In genomic region chr17:47687328-47687690, GRCh38 we compare ENCODE assay signal across 17 cellular contexts. TPM values are rescaled to one million over a fixed set of nuclear protein-coding genes. Genes with fewer than 3 reads are reported as not detected.
DNase-seq lines count a peak whose midpoint lies in the region; ATAC-seq, FAIRE-seq and TF ChIP-seq lines count a peak whose summit lies in the region.
"Had no signal": no experiment of that assay in that cellular context is flagged by ENCODE, and none has a peak within 500 bp of the region (broad histone marks: within the 10 kb centered on the region; RNA-seq: fewer than 3 reads in every experiment).

No MANE protein-coding gene starts in this region.

- TF ChIP-seq EP300 in GM12878 (IDR thresholded peaks at IDR 0.05; ENCODE audit: borderline replicate concordance in 1 of 2, control insufficient read depth in 1 of 2, low read depth in 2 of 2, low read length in 2 of 2) = no peak
- TF ChIP-seq EP300 in transverse colon (IDR thresholded peaks at IDR 0.05; ENCODE audit: low read depth) = no peak

- no peaks in the 10 kb centered on the region for H3K9me3 Mint-ChIP-seq in neural crest cell
- H3K9me3 Mint-ChIP-seq: dendritic cell treated with granulocyte-macrophage colony-stimulating factor and Interleukin-4, amounts not matched to agents 40 ng/mL and 50 ng/mL, for 4 days; T-helper 2 cell treated with Interferon-gamma antibody and Interleukin-4, amounts not matched to agents 5 μg/mL and 100 μg/mL, for 36 hours had no signal

- H2AFZ ChIP-seq in GM12878 (ENCODE audit: control insufficient read depth, low read depth, low read length) = no peak overlapping the region

- RAD21 ChIA-PET in GM12878 (lab: Charles Lee; ENCODE audit: unreplicated experiment) = interaction anchor here (1.1 kb wide), 1 partner anchor 24 kb away, joined by 3 read pairs; no protein-coding TSS in a partner anchor

- no peak for TF ChIP-seq RAD21 in GM12878 (IDR thresholded peaks at IDR 0.05; ENCODE audit: insufficient read depth, low read depth, low read length)

- intact Hi-C loops in GM12878 (cut with micrococcal nuclease; ENCODE audit: unreplicated experiment) = no loop called here
- intact Hi-C loops in transverse colon (cut with DNase I; ENCODE audit: low total_unique reads) = no loop called here

- H3K36me3 ChIP-seq in HUES48 (ENCODE audit: control insufficient read depth, insufficient read depth, low read length) = peaks cover 36% of the 10 kb centered on the region
- H3K36me3 ChIP-seq in GM12878 (ENCODE audit: control insufficient read depth in 2 of 2, insufficient read depth in 2 of 2, low read length in 1 of 2) = peaks cover 10 to 17% of the 10 kb centered on the region in 2 experiments
- H3K36me3 ChIP-seq in transverse colon = peaks cover 0 to 25% (median 2%) of the 10 kb centered on the region in 4 donors

- no peak overlapping the region for H3K27ac Mint-ChIP-seq in neural crest cell (ENCODE audit: unreplicated experiment)
- H3K27ac Mint-ChIP-seq: B cell; dendritic cell treated with granulocyte-macrophage colony-stimulating factor and Interleukin-4, amounts not matched to agents 40 ng/mL and 50 ng/mL, for 4 days; T-helper 2 cell treated with Interferon-gamma antibody and Interleukin-4, amounts not matched to agents 5 μg/mL and 100 μg/mL, for 36 hours had no signal

- peaks cover 11% of the 10 kb centered on the region for H3K4me1 Mint-ChIP-seq in neural crest cell

- no peak overlapping the region for H3K9ac ChIP-seq in HUES48 (ENCODE audit: low read depth, low read length)
- H3K9ac ChIP-seq in GM12878 (ENCODE audit: control insufficient read depth, insufficient read depth, low read length) = no peak overlapping the region

- peaks cover 28% of the 10 kb centered on the region for H3K36me3 Mint-ChIP-seq in neural crest cell (ENCODE audit: low read depth)

- H3K27me3 Mint-ChIP-seq in neural crest cell (ENCODE audit: low read depth) = peaks cover 2% of the 10 kb centered on the region
- H3K27me3 Mint-ChIP-seq: B cell had no signal

- BruUV-seq in GM12878 (replicated peaks; lab: Mats Ljungman, UMichigan) = no TSS peak

- TF ChIP-seq POLR2A in GM12878 (IDR thresholded peaks at IDR 0.05; ENCODE audit: low read depth, low read length) = no peak
- TF ChIP-seq POLR2A in transverse colon (IDR thresholded peaks at IDR 0.05) = no peak

- CTCF ChIA-PET in GM12878 (lab: Yijun Ruan, JAX) = interaction anchor here (1.1 to 1.8 kb wide), 3 partner anchors 11 to 116 kb away, joined by 3 to 5 read pairs (median 3); no protein-coding TSS in a partner anchor

- H3K4me3 ChIP-seq in HUES48 (ENCODE audit: low read depth, low read length) (no peak overlapping the region), GM12878 (no peak overlapping the region), transverse colon (no peak overlapping the region)
- H3K4me3 ChIP-seq: esophagus squamous epithelium, left lung had no signal

- peaks cover 18% of the 10 kb centered on the region for H3K4me1 ChIP-seq in HUES48 (ENCODE audit: control insufficient read depth, insufficient read depth, low read length)
- H3K4me1 ChIP-seq in GM12878 (ENCODE audit: control insufficient read depth, insufficient read depth, low read length) = no peaks in the 10 kb centered on the region
- peaks cover 0 to 10% (median under 1%) of the 10 kb centered on the region in 4 donors for H3K4me1 ChIP-seq in transverse colon

- peak overlapping the region; percentile 1 for H3K4me3 Mint-ChIP-seq in neural crest cell
- H3K4me3 Mint-ChIP-seq: B cell; dendritic cell treated with granulocyte-macrophage colony-stimulating factor and Interleukin-4, amounts not matched to agents 40 ng/mL and 50 ng/mL, for 4 days; naive thymus-derived CD4-positive, alpha-beta T cell; T-helper 2 cell treated with Interferon-gamma antibody and Interleukin-4, amounts not matched to agents 5 μg/mL and 100 μg/mL, for 36 hours had no signal

- SMC1A ChIA-PET in GM12878 (lab: Charles Lee; ENCODE audit: uncharacterized antibody, unreplicated experiment) = interaction anchor here (1.0 to 1.6 kb wide), 3 partner anchors 8 to 23 kb away, joined by 3 to 8 read pairs (median 4); no protein-coding TSS in a partner anchor

- no peak for TF ChIP-seq CTCF in C4-2B (conservative IDR thresholded peaks at IDR 0.05)
- no peak for TF ChIP-seq CTCF in GM12878 (IDR thresholded peaks at IDR 0.05 in 2 of 3, conservative IDR thresholded peaks at IDR 0.05 in 1 of 3; ENCODE audit: control insufficient read depth in 2 of 3, extremely low read depth in 1 of 3, insufficient read depth in 1 of 3, low read depth in 3 of 3, low read length in 3 of 3)
- no peak for TF ChIP-seq CTCF in neural crest cell (conservative IDR thresholded peaks at IDR 0.05)
- no peak for TF ChIP-seq CTCF in transverse colon (IDR thresholded peaks at IDR 0.05)

- DNase-seq in GM12878 (ENCODE audit: low read depth, low spot score) (no peak), neural crest cell (ENCODE audit: low read depth, low spot score) (no peak), EL (no peak), C1 segment of cervical spinal cord (lab: John Stamatoyannopoulos, UW) (no peak), transverse colon (no peak)
- DNase-seq: activated CD4-positive, alpha-beta T cell treated with anti-CD3 and anti-CD28 coated beads for 4 hours; activated T-cell treated with anti-CD3 and anti-CD28 coated beads, Interleukin-2, amount 50 U/mL, for 48 hours; esophagus squamous epithelium; left lung; NCI-H146; stimulated activated CD4-positive, alpha-beta T cell treated with anti-CD3 and anti-CD28 coated beads, Interleukin-2, amount 100 ng/mL, for 48 hours had no signal

- in situ Hi-C loops in GM12878 (cut with MboI) (no loop called here), transverse colon (cut with MboI; ENCODE audit: low pct_ligation_motif_present in 1 of 4, low pct_unique_long_range_greater_than_20kb in 1 of 4, low sequenced_read_pairs in 3 of 4) (no loop called here)

- H3K9me3 ChIP-seq in HUES48 (ENCODE audit: control insufficient read depth, insufficient read depth, low read length) (no peaks in the 10 kb centered on the region), GM12878 (replicated peaks; ENCODE audit: control insufficient read depth, insufficient read depth, low read length) (no peaks in the 10 kb centered on the region), transverse colon (no peaks in the 10 kb centered on the region)
- H3K9me3 ChIP-seq: esophagus squamous epithelium, left lung had no signal

- no peaks in the 10 kb centered on the region; the same call in 1 of the 2 replicates for H4K20me1 ChIP-seq in GM12878 (ENCODE audit: control insufficient read depth, insufficient read depth)

- ATAC-seq in GM12878 = no peak
- ATAC-seq: naive thymus-derived CD4-positive, alpha-beta T cell had no signal

- H3K27me3 ChIP-seq in HUES48 (ENCODE audit: control insufficient read depth, insufficient read depth, low read length) (no peaks in the 10 kb centered on the region), GM12878 (replicated peaks in 1 of 2; ENCODE audit: control insufficient read depth in 2 of 2, insufficient read depth in 2 of 2, low read length in 1 of 2) (no peaks in the 10 kb centered on the region), transverse colon (no peaks in the 10 kb centered on the region)
- H3K27me3 ChIP-seq: esophagus squamous epithelium, left lung had no signal

- no peak for FAIRE-seq in GM12878 (lab: Jason Lieb, UNC)

- no peaks in the 10 kb centered on the region for H3K79me2 ChIP-seq in GM12878 (ENCODE audit: control insufficient read depth, insufficient read depth, low read length)

- no peak overlapping the region for H3K4me2 ChIP-seq in GM12878 (ENCODE audit: control insufficient read depth, insufficient read depth)

- POLR2A ChIA-PET in GM12878 (lab: Charles Lee) = interaction anchor here (1.7 kb wide), 1 partner anchor 38 kb away, joined by 5 read pairs; the partner anchor contains the start of gene KPNB1

- H3K27ac ChIP-seq in C4-2B (peak overlapping the region; percentile 25; the same call in 1 of the 2 replicates), HUES48 (ENCODE audit: low read depth, low read length) (peak overlapping the region; percentile 47), GM12878 (ENCODE audit: control insufficient read depth, insufficient read depth) (no peak overlapping the region), transverse colon (no peak overlapping the region)

RNA-seq across cellular contexts. Expression of gene TBKBP1, which starts 6.7 kb away (rescaled TPM):
- 10.4 and 10.6 TPM in 2 replicates for total RNA-seq in GM12878 (2013; cell fraction: nucleolus; rRNA removed)
- 0.11 and 0.23 TPM in 2 replicates for total RNA-seq in GM12878 (2014; rRNA removed)
- total RNA-seq in GM12878 (2014; rRNA removed; fragmentation: Illumina TruSeq; extraction: Trizol) = 0.18 and 0.85 TPM in 2 replicates
- total RNA-seq in GM12878 (2021) = 0.69 and 1.5 TPM in 2 replicates
- 0.79 TPM for polyA plus RNA-seq in GM12878 (2011; ENCODE audit: low read depth)
- polyA plus RNA-seq in GM12878 (2011; rRNA removed) = 2.0 and 2.7 TPM in 2 replicates
- polyA plus RNA-seq in GM12878 (2011; cell fraction: cytosol; rRNA removed) = 1.9 and 3.5 TPM in 2 replicates
- 18.8 and 22.1 TPM in 2 replicates for polyA plus RNA-seq in GM12878 (2011; cell fraction: nucleus; rRNA removed)
- polyA plus RNA-seq in GM12878 (2012) = 1.8 and 2.9 TPM in 2 replicates
- polyA plus RNA-seq in GM12878 (2014; fragmentation: Illumina TruSeq; extraction: Trizol) = 0.38 TPM in 1 of 2 replicates, not detected in the other
- polyA plus RNA-seq in GM12878 (2014; fragmentation: Nextera tagmentation; extraction: Ambion mirVana) = not detected
- 0.74 and 1.4 TPM in 2 replicates for polyA plus RNA-seq in GM12878 (2014; rRNA removed)
- under 1 TPM in 1 of 2 experiments, not detected in 1; 0.11 TPM for polyA plus RNA-seq in GM12878 (2016; fragmentation: Nextera tagmentation; extraction: Ambion mirVana)
- 1.4 and 1.8 TPM in 2 replicates for polyA minus RNA-seq in GM12878 (2011; rRNA and poly(A)+ RNA removed)
- 0.94 and 1.1 TPM in 2 replicates for polyA minus RNA-seq in GM12878 (2011; cell fraction: cytosol; rRNA and poly(A)+ RNA removed)
- polyA minus RNA-seq in GM12878 (2011; cell fraction: nucleus; rRNA and poly(A)+ RNA removed) = 1.8 and 2.7 TPM in 2 replicates
- 18.3 and 22.1 TPM in 2 replicates for total RNA-seq in neural crest cell
- 1 to 10 TPM; 1.8 to 6.4 (median 4.4) TPM for total RNA-seq in transverse colon

RNA-seq across cellular contexts. Expression of gene KPNB1, which starts 37.6 kb away (rescaled TPM):
- 212 and 232 TPM in 2 replicates for total RNA-seq in GM12878 (2013; cell fraction: nucleolus; rRNA removed)
- total RNA-seq in GM12878 (2014; rRNA removed) = 246 and 258 TPM in 2 replicates
- total RNA-seq in GM12878 (2014; rRNA removed; fragmentation: Illumina TruSeq; extraction: Trizol) = 261 and 282 TPM in 2 replicates
- total RNA-seq in GM12878 (2021) = 485 and 525 TPM in 2 replicates
- 133 TPM for polyA plus RNA-seq in GM12878 (2011; ENCODE audit: low read depth)
- 231 and 237 TPM in 2 replicates for polyA plus RNA-seq in GM12878 (2011; rRNA removed)
- polyA plus RNA-seq in GM12878 (2011; cell fraction: cytosol; rRNA removed) = 156 and 173 TPM in 2 replicates
- 144 and 217 TPM in 2 replicates for polyA plus RNA-seq in GM12878 (2011; cell fraction: nucleus; rRNA removed)
- polyA plus RNA-seq in GM12878 (2012) = 185 and 207 TPM in 2 replicates
- 430 and 445 TPM in 2 replicates for polyA plus RNA-seq in GM12878 (2014; fragmentation: Illumina TruSeq; extraction: Trizol)
- 100 to 1,000 TPM; 130 to 233 TPM for polyA plus RNA-seq in GM12878 (2014; fragmentation: Nextera tagmentation; extraction: Ambion mirVana)
- 255 and 258 TPM in 2 replicates for polyA plus RNA-seq in GM12878 (2014; rRNA removed)
- polyA plus RNA-seq in GM12878 (2016; fragmentation: Nextera tagmentation; extraction: Ambion mirVana) = 10 to 100 TPM; 67.8 to 73.9 TPM
- polyA minus RNA-seq in GM12878 (2011; rRNA and poly(A)+ RNA removed) = 236 and 343 TPM in 2 replicates
- polyA minus RNA-seq in GM12878 (2011; cell fraction: cytosol; rRNA and poly(A)+ RNA removed) = 95.2 and 97.0 TPM in 2 replicates
- 44.5 and 57.6 TPM in 2 replicates for polyA minus RNA-seq in GM12878 (2011; cell fraction: nucleus; rRNA and poly(A)+ RNA removed)
- 642 and 671 TPM in 2 replicates for total RNA-seq in neural crest cell
- total RNA-seq in transverse colon = 100 to 1,000 TPM in 3 of 4 donors, 10 to 100 TPM in 1; 39.2 to 176 (median 133) TPM

RNA-seq across cellular contexts. Expression of gene TBX21, which starts 45.7 kb away (rescaled TPM):
- 7.7 and 9.6 TPM in 2 replicates for total RNA-seq in GM12878 (2013; cell fraction: nucleolus; rRNA removed)
- total RNA-seq in GM12878 (2014; rRNA removed) (7.9 and 8.4 TPM in 2 replicates), GM12878 (2014; rRNA removed; fragmentation: Illumina TruSeq; extraction: Trizol) (3.2 and 4.1 TPM in 2 replicates), GM12878 (2021) (8.3 and 9.5 TPM in 2 replicates), neural crest cell (not detected in 2 replicates), transverse colon (10 to 100 TPM in 1 of 4 donors, 1 to 10 TPM in 1, under 1 TPM in 1, not detected in 1; 0.27 to 18.3 (median 4.9) TPM)
- polyA plus RNA-seq in GM12878 (2011; ENCODE audit: low read depth) = 2.3 TPM
- polyA plus RNA-seq in GM12878 (2011; rRNA removed) (8.6 and 9.6 TPM in 2 replicates), GM12878 (2014; fragmentation: Illumina TruSeq; extraction: Trizol) (4.8 and 6.0 TPM in 2 replicates), GM12878 (2014; fragmentation: Nextera tagmentation; extraction: Ambion mirVana) (1 to 10 TPM in 1 of 2 experiments, under 1 TPM in 1; 0.63 to 1.8 TPM), GM12878 (2014; rRNA removed) (6.0 and 6.3 TPM in 2 replicates), GM12878 (2016; fragmentation: Nextera tagmentation; extraction: Ambion mirVana) (1 to 10 TPM; 1.6 to 1.7 TPM)
- polyA plus RNA-seq in GM12878 (2011; cell fraction: cytosol; rRNA removed) = 11.3 and 12.2 TPM in 2 replicates
- polyA plus RNA-seq in GM12878 (2011; cell fraction: nucleus; rRNA removed) = 21.6 and 25.3 TPM in 2 replicates
- polyA plus RNA-seq in GM12878 (2012) = 4.7 and 7.3 TPM in 2 replicates
- polyA minus RNA-seq in GM12878 (2011; rRNA and poly(A)+ RNA removed) = 6.6 and 12.4 TPM in 2 replicates
- polyA minus RNA-seq in GM12878 (2011; cell fraction: cytosol; rRNA and poly(A)+ RNA removed) = 6.7 and 10.3 TPM in 2 replicates
- 9.1 and 11.5 TPM in 2 replicates for polyA minus RNA-seq in GM12878 (2011; cell fraction: nucleus; rRNA and poly(A)+ RNA removed)

Comparison
In these comparisons a context has a peak if more than half of its experiments do, and no peak if none do; other contexts are left out.
1. H3K27ac ChIP-seq: peak in C4-2B (single experiment) and HUES48 (single experiment); none in GM12878 (single experiment) and transverse colon (0 of 4).